ENCODE assay signal across 24 cellular contexts in genomic region chr1:177122461-177122860, GRCh38. TPM values are rescaled to one million over a fixed set of nuclear protein-coding genes. Genes with fewer than 3 reads are reported as not detected.
"Had no signal": no experiment of that assay in that cellular context is flagged by ENCODE, and none has a peak within 500 bp of the region (broad histone marks: within the 10 kb centered on the region; RNA-seq: fewer than 3 reads in every experiment).

No MANE protein-coding gene starts in this region.

- H3K9me3 ChIP-seq: left ventricle myocardium inferior, lower lobe of right lung, prostate gland, sigmoid colon, stomach, thoracic aorta, transverse colon had no signal

- H3K27me3 ChIP-seq: sigmoid colon, stomach, transverse colon had no signal

- H3K4me1 Mint-ChIP-seq: immature natural killer cell, memory B cell, mesothelial cell of epicardium had no signal

- H3K4me3 ChIP-seq: left ventricle myocardium inferior, lower lobe of right lung, prostate gland, sigmoid colon, skin epidermis, stomach, thoracic aorta, transverse colon had no signal

- H3K36me3 ChIP-seq: left ventricle myocardium inferior, lower lobe of right lung, prostate gland, sigmoid colon, stomach, thoracic aorta, transverse colon had no signal

- H3K9ac ChIP-seq: parathyroid adenoma had no signal

- H3K27ac ChIP-seq: epithelial cell of prostate, foreskin keratinocyte, left ventricle myocardium inferior, lower lobe of right lung, parathyroid adenoma, prostate gland, sigmoid colon, skin epidermis, stomach, thoracic aorta, transverse colon had no signal

- H3K4me3 Mint-ChIP-seq: dendritic cell treated with granulocyte-macrophage colony-stimulating factor and Interleukin-4, amounts not matched to agents 40 ng/mL and 50 ng/mL, for 4 days; effector memory CD8-positive, alpha-beta T cell; immature natural killer cell; memory B cell; mesothelial cell of epicardium; natural killer cell treated with Interleukin-12 subunit alpha and Interleukin-12 subunit beta and Interleukin-15 and Interleukin-18, amount 100 ng/mL, for 72 hours had no signal

- H2AFZ ChIP-seq: parathyroid adenoma had no signal

- H3K79me2 ChIP-seq: parathyroid adenoma had no signal

- H3K36me3 Mint-ChIP-seq: immature natural killer cell; memory B cell; mesothelial cell of epicardium; natural killer cell treated with Interleukin-12 subunit alpha and Interleukin-12 subunit beta and Interleukin-15 and Interleukin-18, amount 100 ng/mL, for 72 hours had no signal

- FAIRE-seq: colon, kidney had no signal

- H3K9me3 Mint-ChIP-seq: memory B cell, mesothelial cell of epicardium had no signal

- H3K27ac Mint-ChIP-seq: dendritic cell treated with granulocyte-macrophage colony-stimulating factor and Interleukin-4, amounts not matched to agents 40 ng/mL and 50 ng/mL, for 4 days; effector memory CD8-positive, alpha-beta T cell; immature natural killer cell; memory B cell; mesothelial cell of epicardium; natural killer cell treated with Interleukin-12 subunit alpha and Interleukin-12 subunit beta and Interleukin-15 and Interleukin-18, amount 100 ng/mL, for 72 hours had no signal

- H3K4me1 ChIP-seq: foreskin keratinocyte, left ventricle myocardium inferior, lower lobe of right lung, parathyroid adenoma, prostate gland, sigmoid colon, stomach, transverse colon had no signal

- DNase-seq: effector memory CD8-positive, alpha-beta T cell; foreskin keratinocyte; immature natural killer cell; kidney; left cardiac atrium; left ventricle myocardium inferior; lower lobe of right lung; occipital lobe; retina; sigmoid colon; stimulated activated naive CD4-positive, alpha-beta T cell; stomach; transverse colon had no signal

- ATAC-seq: effector memory CD8-positive, alpha-beta T cell; foreskin keratinocyte; left cardiac atrium; lower lobe of right lung; natural killer cell treated with Interleukin-12 subunit alpha and Interleukin-12 subunit beta and Interleukin-15 and Interleukin-18, amount 100 ng/mL, for 72 hours had no signal

- H3K27me3 Mint-ChIP-seq: dendritic cell treated with granulocyte-macrophage colony-stimulating factor and Interleukin-4, amounts not matched to agents 40 ng/mL and 50 ng/mL, for 4 days; natural killer cell treated with Interleukin-12 subunit alpha and Interleukin-12 subunit beta and Interleukin-15 and Interleukin-18, amount 100 ng/mL, for 72 hours had no signal

RNA-seq across cellular contexts. Expression of gene ASTN1, which starts 42.1 kb away (rescaled TPM):
- total RNA-seq: natural killer cell treated with Interleukin-12 subunit alpha and Interleukin-12 subunit beta and Interleukin-15 and Interleukin-18, amount 100 ng/mL, for 72 hours had no signal
- polyA plus RNA-seq: foreskin keratinocyte, immature natural killer cell had no signal

RNA-seq across cellular contexts. Expression of gene BRINP2, which starts 48.3 kb away (rescaled TPM):
- total RNA-seq: kidney; lower lobe of right lung; natural killer cell treated with Interleukin-12 subunit alpha and Interleukin-12 subunit beta and Interleukin-15 and Interleukin-18, amount 100 ng/mL, for 72 hours; thoracic aorta; transverse colon; ureter had no signal
- polyA plus RNA-seq: immature natural killer cell had no signal
